In genomic region chr10:50601974-50602373, GRCh38 we compare ENCODE assay signal across 1 cellular context.
TF ChIP-seq lines count a peak whose summit lies in the region.

No MANE protein-coding gene starts in this region.

TF ChIP-seq in A549, 52 proteins besides CTCF, POLR2A, EP300 and RAD21 (continued from another document):
- no peak for TF ChIP-seq REST (IDR thresholded peaks at IDR 0.05)
- TF ChIP-seq EHF (CRISPR knock-in tag; IDR thresholded peaks at IDR 0.05), result no peak
- no peak for TF ChIP-seq PHF8 (IDR thresholded peaks at IDR 0.05; ENCODE audit: borderline replicate concordance, low read depth)
- TF ChIP-seq POLR2AphosphoS2 (conservative IDR thresholded peaks at IDR 0.05; ENCODE audit: low read length), result no peak
- no peak for TF ChIP-seq CHD4 (IDR thresholded peaks at IDR 0.05; ENCODE audit: borderline replicate concordance)
- TF ChIP-seq HOXB13 (CRISPR knock-in tag; IDR thresholded peaks at IDR 0.05; ENCODE audit: low read depth), result no peak
- no peak for TF ChIP-seq TP53 (CRISPR knock-in tag; IDR thresholded peaks at IDR 0.05)
- TF ChIP-seq CHD2 (IDR thresholded peaks at IDR 0.05; ENCODE audit: low read length, partially characterized antibody), result no peak
- TF ChIP-seq NPAS2 (CRISPR knock-in tag; IDR thresholded peaks at IDR 0.05; ENCODE audit: borderline replicate concordance), result no peak
- TF ChIP-seq USF2 (IDR thresholded peaks at IDR 0.05), result no peak
- TF ChIP-seq CBX2 (IDR thresholded peaks at IDR 0.05; ENCODE audit: borderline replicate concordance, low read depth), result no peak
